ENCODE assay signal across 32 cellular contexts in genomic region chr11:75269896-75270295, GRCh38. TPM values are rescaled to one million over a fixed set of nuclear protein-coding genes. Genes with fewer than 3 reads are reported as not detected.
"Had no signal": no experiment of that assay in that cellular context is flagged by ENCODE, and none has a peak within 500 bp of the region (broad histone marks: within the 10 kb centered on the region; RNA-seq: fewer than 3 reads in every experiment).

No MANE protein-coding gene starts in this region.

- H3K4me3 Mint-ChIP-seq: activated CD4-positive, alpha-beta memory T cell treated with anti-CD3 and anti-CD28 coated beads, Interleukin-2, amount 10 ng/mL, durations not matched to agents 7 days and 5 days; activated CD4-positive, alpha-beta T cell treated with anti-CD3 and anti-CD28 coated beads, Interleukin-2, amount 10 ng/mL, durations not matched to agents 7 days and 5 days; activated T-cell treated with anti-CD3 and anti-CD28 coated beads, Interleukin-2, amount 50 U/mL, for 24 hours; brain; effector memory CD8-positive, alpha-beta T cell; nephron progenitor cell; stimulated activated effector memory CD8-positive, alpha-beta T cell treated with anti-CD3 and anti-CD28 coated beads, Interleukin-12 subunit alpha, Interleukin-12 subunit beta, amount 100 ng/mL, for 72 hours; stimulated activated naive CD8-positive, alpha-beta T cell treated with anti-CD3 and anti-CD28 coated beads, Interleukin-15, Interleukin-2, amounts not matched to agents 100 ng/mL and 50 ng/mL, for 24 hours had no signal

- H3K4me1 Mint-ChIP-seq: brain, nephron progenitor cell had no signal

- H2AFZ ChIP-seq: parathyroid adenoma had no signal

- H3K4me3 ChIP-seq: adrenal gland, ascending aorta, cardiac muscle cell, lung, mucosa of descending colon, right atrium auricular region, skin epidermis, upper lobe of left lung, vagina had no signal

- H3K27me3 Mint-ChIP-seq: activated CD4-positive, alpha-beta memory T cell treated with anti-CD3 and anti-CD28 coated beads, Interleukin-2, amount 10 ng/mL, durations not matched to agents 7 days and 5 days; activated CD4-positive, alpha-beta T cell treated with anti-CD3 and anti-CD28 coated beads, Interleukin-2, amount 10 ng/mL, durations not matched to agents 7 days and 5 days; activated T-cell treated with anti-CD3 and anti-CD28 coated beads, Interleukin-2, amount 50 U/mL, for 24 hours; brain; effector memory CD8-positive, alpha-beta T cell; stimulated activated naive CD8-positive, alpha-beta T cell treated with anti-CD3 and anti-CD28 coated beads, Interleukin-15, Interleukin-2, amounts not matched to agents 100 ng/mL and 50 ng/mL, for 24 hours had no signal

- DNase-seq: activated CD4-positive, alpha-beta memory T cell treated with anti-CD3 and anti-CD28 coated beads, Interleukin-2, amount 10 ng/mL, durations not matched to agents 7 days and 5 days; activated CD4-positive, alpha-beta T cell treated with anti-CD3 and anti-CD28 coated beads for 1 hour; activated CD4-positive, alpha-beta T cell treated with anti-CD3 and anti-CD28 coated beads, Interleukin-2, amount 10 ng/mL, durations not matched to agents 7 days and 5 days; activated CD8-positive, alpha-beta memory T cell treated with anti-CD3 and anti-CD28 coated beads, Interleukin-2, amount 50 U/mL, for 48 hours; activated gamma-delta T cell treated with Interleukin-2 at 50 U/mL for 16 hours; activated T-cell treated with anti-CD3 and anti-CD28 coated beads, Interleukin-2, amount 50 U/mL, for 24 hours; adrenal gland; cerebellar nuclear complex; cortex of kidney; effector memory CD8-positive, alpha-beta T cell; foreskin fibroblast; kidney glomerular epithelial cell; mesendoderm; nephron progenitor cell; stimulated activated CD4-positive, alpha-beta T cell treated with anti-CD3 and anti-CD28 coated beads, Interleukin-4, amount 100 ng/mL, for 24 hours; T-helper 2 cell; upper lobe of left lung had no signal

- H3K36me3 Mint-ChIP-seq: activated naive CD4-positive, alpha-beta T cell treated with anti-CD3 and anti-CD28 coated beads, Interleukin-2, amount 50 U/mL, for 72 hours; stimulated activated effector memory CD8-positive, alpha-beta T cell treated with anti-CD3 and anti-CD28 coated beads, Interleukin-12 subunit alpha, Interleukin-12 subunit beta, amount 100 ng/mL, for 72 hours had no signal

- H3K4me1 ChIP-seq: adrenal gland, ascending aorta, parathyroid adenoma, right atrium auricular region, vagina had no signal

- H3K27me3 ChIP-seq: adrenal gland, ascending aorta, cardiac muscle cell, right atrium auricular region, upper lobe of left lung, vagina had no signal

- H3K27ac ChIP-seq: adrenal gland, ascending aorta, cardiac muscle cell, parathyroid adenoma, right atrium auricular region, skin epidermis, vagina had no signal

- H3K79me2 ChIP-seq: parathyroid adenoma had no signal

- H3K27ac Mint-ChIP-seq: activated CD4-positive, alpha-beta memory T cell treated with anti-CD3 and anti-CD28 coated beads, Interleukin-2, amount 10 ng/mL, durations not matched to agents 7 days and 5 days; activated naive CD4-positive, alpha-beta T cell treated with anti-CD3 and anti-CD28 coated beads, Interleukin-2, amount 50 U/mL, for 72 hours; activated T-cell treated with anti-CD3 and anti-CD28 coated beads, Interleukin-2, amount 50 U/mL, for 24 hours; brain; nephron progenitor cell; stimulated activated effector memory CD8-positive, alpha-beta T cell treated with anti-CD3 and anti-CD28 coated beads, Interleukin-12 subunit alpha, Interleukin-12 subunit beta, amount 100 ng/mL, for 72 hours; stimulated activated naive CD8-positive, alpha-beta T cell treated with anti-CD3 and anti-CD28 coated beads, Interleukin-15, Interleukin-2, amounts not matched to agents 100 ng/mL and 50 ng/mL, for 24 hours had no signal

- H3K9me3 ChIP-seq: adrenal gland, ascending aorta, mucosa of descending colon, right atrium auricular region, upper lobe of left lung, vagina had no signal

- H3K9me3 Mint-ChIP-seq: activated CD4-positive, alpha-beta memory T cell treated with anti-CD3 and anti-CD28 coated beads, Interleukin-2, amount 10 ng/mL, durations not matched to agents 7 days and 5 days; activated CD4-positive, alpha-beta T cell treated with anti-CD3 and anti-CD28 coated beads, Interleukin-2, amount 10 ng/mL, durations not matched to agents 7 days and 5 days; activated naive CD4-positive, alpha-beta T cell treated with anti-CD3 and anti-CD28 coated beads, Interleukin-2, amount 50 U/mL, for 72 hours; activated T-cell treated with anti-CD3 and anti-CD28 coated beads, Interleukin-2, amount 50 U/mL, for 24 hours; brain; effector memory CD8-positive, alpha-beta T cell; nephron progenitor cell; stimulated activated effector memory CD8-positive, alpha-beta T cell treated with anti-CD3 and anti-CD28 coated beads, Interleukin-12 subunit alpha, Interleukin-12 subunit beta, amount 100 ng/mL, for 72 hours; stimulated activated naive CD8-positive, alpha-beta T cell treated with anti-CD3 and anti-CD28 coated beads, Interleukin-15, Interleukin-2, amounts not matched to agents 100 ng/mL and 50 ng/mL, for 24 hours had no signal

- ATAC-seq: activated naive CD4-positive, alpha-beta T cell treated with anti-CD3 and anti-CD28 coated beads, Interleukin-2, amount 50 U/mL, for 72 hours; effector memory CD8-positive, alpha-beta T cell; esophagus mucosa; left lobe of liver; mucosa of descending colon; stimulated activated effector memory CD8-positive, alpha-beta T cell treated with anti-CD3 and anti-CD28 coated beads, Interleukin-12 subunit alpha, Interleukin-12 subunit beta, amount 100 ng/mL, for 72 hours had no signal

- H3K36me3 ChIP-seq: cardiac muscle cell had no signal

RNA-seq across cellular contexts. Expression of gene TPBGL, which starts 29.3 kb away (rescaled TPM):
- total RNA-seq: ascending aorta, esophagus mucosa, left lobe of liver, myocyte had no signal
